1 cellular context compared by ENCODE assay signal in the genomic region with DNA sequence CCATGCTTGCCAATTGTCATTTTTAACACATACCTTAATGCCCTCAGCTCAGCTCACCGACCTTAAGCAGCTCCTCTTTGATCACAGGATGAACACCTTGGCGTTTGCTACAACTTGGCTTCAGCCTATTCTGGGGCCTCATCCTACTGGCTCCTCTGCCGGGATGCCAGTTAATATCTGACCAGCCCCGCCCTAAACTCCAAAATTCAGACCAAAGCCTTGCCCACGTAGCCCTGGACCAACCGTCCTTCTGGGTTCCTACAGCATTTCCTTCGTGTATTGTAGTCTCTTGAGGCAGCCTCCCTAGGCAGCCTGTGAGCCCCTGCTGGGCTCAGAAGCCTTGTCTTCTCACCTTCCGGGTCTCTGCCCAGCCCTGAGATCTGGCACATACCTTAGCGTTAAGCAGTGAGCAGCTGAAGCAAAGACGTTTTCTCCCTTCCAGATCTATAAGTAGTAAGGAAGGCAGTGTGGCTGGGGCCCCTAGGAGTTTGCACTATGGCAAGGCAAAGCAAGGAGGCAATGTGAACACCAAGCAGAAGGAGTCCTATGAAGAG.
TF ChIP-seq lines count a peak whose summit lies in the region.

No MANE protein-coding gene starts in this region.

TF ChIP-seq in HepG2, 621 proteins besides CTCF, POLR2A, EP300 and RAD21 (continued from another document):
- no peak for TF ChIP-seq NR2F2 (IDR thresholded peaks at IDR 0.05; ENCODE audit: borderline replicate concordance, low read depth)
- TF ChIP-seq SETDB1 (CRISPR knock-in tag; IDR thresholded peaks at IDR 0.05; ENCODE audit: borderline replicate concordance): no peak
- no peak for TF ChIP-seq RELA (CRISPR knock-in tag; IDR thresholded peaks at IDR 0.05)
- no peak for TF ChIP-seq ZFAT (CRISPR knock-in tag; conservative IDR thresholded peaks at IDR 0.05)
- TF ChIP-seq, protein P1, sequence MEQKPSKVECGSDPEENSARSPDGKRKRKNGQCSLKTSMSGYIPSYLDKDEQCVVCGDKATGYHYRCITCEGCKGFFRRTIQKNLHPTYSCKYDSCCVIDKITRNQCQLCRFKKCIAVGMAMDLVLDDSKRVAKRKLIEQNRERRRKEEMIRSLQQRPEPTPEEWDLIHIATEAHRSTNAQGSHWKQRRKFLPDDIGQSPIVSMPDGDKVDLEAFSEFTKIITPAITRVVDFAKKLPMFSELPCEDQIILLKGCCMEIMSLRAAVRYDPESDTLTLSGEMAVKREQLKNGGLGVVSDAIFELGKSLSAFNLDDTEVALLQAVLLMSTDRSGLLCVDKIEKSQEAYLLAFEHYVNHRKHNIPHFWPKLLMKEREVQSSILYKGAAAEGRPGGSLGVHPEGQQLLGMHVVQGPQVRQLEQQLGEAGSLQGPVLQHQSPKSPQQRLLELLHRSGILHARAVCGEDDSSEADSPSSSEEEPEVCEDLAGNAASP (CRISPR knock-in tag; IDR thresholded peaks at IDR 0.05; ENCODE audit: borderline replicate concordance): no peak
- no peak for TF ChIP-seq SPEN (CRISPR knock-in tag; IDR thresholded peaks at IDR 0.05; ENCODE audit: low read depth)
- no peak for TF ChIP-seq SP4 (CRISPR knock-in tag; IDR thresholded peaks at IDR 0.05)
- no peak for TF ChIP-seq ZNF883 (CRISPR knock-in tag; IDR thresholded peaks at IDR 0.05; ENCODE audit: not compliant biosample characterization)
- TF ChIP-seq HNRNPL (IDR thresholded peaks at IDR 0.05; ENCODE audit: low read depth, low read length): no peak
- no peak for TF ChIP-seq GABPB1 (CRISPR knock-in tag; IDR thresholded peaks at IDR 0.05)
- TF ChIP-seq NFE2 (CRISPR knock-in tag; IDR thresholded peaks at IDR 0.05): no peak
- TF ChIP-seq ZNF660 (CRISPR knock-in tag; IDR thresholded peaks at IDR 0.05; ENCODE audit: borderline replicate concordance, low read depth): no peak
- TF ChIP-seq, protein P2, sequence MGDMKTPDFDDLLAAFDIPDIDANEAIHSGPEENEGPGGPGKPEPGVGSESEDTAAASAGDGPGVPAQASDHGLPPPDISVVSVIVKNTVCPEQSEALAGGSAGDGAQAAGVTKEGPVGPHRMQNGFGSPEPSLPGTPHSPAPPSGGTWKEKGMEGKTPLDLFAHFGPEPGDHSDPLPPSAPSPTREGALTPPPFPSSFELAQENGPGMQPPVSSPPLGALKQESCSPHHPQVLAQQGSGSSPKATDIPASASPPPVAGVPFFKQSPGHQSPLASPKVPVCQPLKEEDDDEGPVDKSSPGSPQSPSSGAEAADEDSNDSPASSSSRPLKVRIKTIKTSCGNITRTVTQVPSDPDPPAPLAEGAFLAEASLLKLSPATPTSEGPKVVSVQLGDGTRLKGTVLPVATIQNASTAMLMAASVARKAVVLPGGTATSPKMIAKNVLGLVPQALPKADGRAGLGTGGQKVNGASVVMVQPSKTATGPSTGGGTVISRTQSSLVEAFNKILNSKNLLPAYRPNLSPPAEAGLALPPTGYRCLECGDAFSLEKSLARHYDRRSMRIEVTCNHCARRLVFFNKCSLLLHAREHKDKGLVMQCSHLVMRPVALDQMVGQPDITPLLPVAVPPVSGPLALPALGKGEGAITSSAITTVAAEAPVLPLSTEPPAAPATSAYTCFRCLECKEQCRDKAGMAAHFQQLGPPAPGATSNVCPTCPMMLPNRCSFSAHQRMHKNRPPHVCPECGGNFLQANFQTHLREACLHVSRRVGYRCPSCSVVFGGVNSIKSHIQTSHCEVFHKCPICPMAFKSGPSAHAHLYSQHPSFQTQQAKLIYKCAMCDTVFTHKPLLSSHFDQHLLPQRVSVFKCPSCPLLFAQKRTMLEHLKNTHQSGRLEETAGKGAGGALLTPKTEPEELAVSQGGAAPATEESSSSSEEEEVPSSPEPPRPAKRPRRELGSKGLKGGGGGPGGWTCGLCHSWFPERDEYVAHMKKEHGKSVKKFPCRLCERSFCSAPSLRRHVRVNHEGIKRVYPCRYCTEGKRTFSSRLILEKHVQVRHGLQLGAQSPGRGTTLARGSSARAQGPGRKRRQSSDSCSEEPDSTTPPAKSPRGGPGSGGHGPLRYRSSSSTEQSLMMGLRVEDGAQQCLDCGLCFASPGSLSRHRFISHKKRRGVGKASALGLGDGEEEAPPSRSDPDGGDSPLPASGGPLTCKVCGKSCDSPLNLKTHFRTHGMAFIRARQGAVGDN (CRISPR knock-in tag; IDR thresholded peaks at IDR 0.05): 0 out of 2 replicates have a peak, but pooled peaks have one; percentile 14
- TF ChIP-seq CCDC6 (CRISPR knock-in tag; IDR thresholded peaks at IDR 0.05): 0 out of 2 replicates have a peak, but pooled peaks have one; percentile 26
TF ChIP-seq in HepG2: peak in this region for 2.
